ENCODE assay signal across 10 cellular contexts in genomic region chr16:2530629-2531318, GRCh38. TPM values are rescaled to one million over a fixed set of nuclear protein-coding genes. Genes with fewer than 3 reads are reported as not detected.
DNase-seq lines count a peak whose midpoint lies in the region; ATAC-seq, FAIRE-seq and TF ChIP-seq lines count a peak whose summit lies in the region.
"Had no signal": no experiment of that assay in that cellular context is flagged by ENCODE, and none has a peak within 500 bp of the region (broad histone marks: within the 10 kb centered on the region; RNA-seq: fewer than 3 reads in every experiment).

No MANE protein-coding gene starts in this region.

- TF ChIP-seq POLR2A in K562 (conservative IDR thresholded peaks at IDR 0.05): no peak
- no peak for TF ChIP-seq POLR2A in upper lobe of left lung (IDR thresholded peaks at IDR 0.05)

- H3K4me1 Mint-ChIP-seq in activated naive CD4-positive, alpha-beta T cell treated with anti-CD3 and anti-CD28 coated beads for 36 hours (ENCODE audit: low read depth): peaks cover 16% of the 10 kb centered on the region

- FAIRE-seq in K562 (lab: Jason Lieb, UNC): no peak
- FAIRE-seq: colon had no signal

- no peak overlapping the region for H3K27ac Mint-ChIP-seq in activated naive CD4-positive, alpha-beta T cell treated with anti-CD3 and anti-CD28 coated beads for 36 hours

- no peak for TF ChIP-seq CTCF in K562 (IDR thresholded peaks at IDR 0.05 in 2 of 3, conservative IDR thresholded peaks at IDR 0.05 in 1 of 3; ENCODE audit: insufficient read depth in 2 of 3, low read depth in 1 of 3, low read length in 3 of 3)
- no peak for TF ChIP-seq CTCF in upper lobe of left lung (IDR thresholded peaks at IDR 0.05)

- H3K36me3 ChIP-seq in K562 (ENCODE audit: control insufficient read depth, insufficient read depth, low read length) (peaks cover 49% of the 10 kb centered on the region; the same call in 2 of the 3 replicates), upper lobe of left lung (peaks cover 7 to 45% (median 32%) of the 10 kb centered on the region in 4 donors)

- DNase-seq in activated naive CD4-positive, alpha-beta T cell treated with anti-CD3 and anti-CD28 coated beads for 36 hours: no peak
- no peak for DNase-seq in activated naive CD4-positive, alpha-beta T cell treated with Interleukin-2 at 50 U/mL for 16 hours
- no peak for DNase-seq in K562 (ENCODE audit: extremely low read depth in 1 of 4, low spot score in 3 of 4)
- peak; percentile 82 for DNase-seq in mesenteric fat pad (ENCODE audit: low spot score)
- peak in 1 of 2 donors; percentile 61 for DNase-seq in upper lobe of left lung
- no peak for DNase-seq in NCI-H524 treated with DMSO at 0.1 percent for 48 hours (lab: John Stamatoyannopoulos, UW)
- no peak for DNase-seq in NCI-H1417 (lab: John Stamatoyannopoulos, UW)

- no peak overlapping the region for H3K4me2 ChIP-seq in K562 (ENCODE audit: insufficient read depth, low read length)

- no peak overlapping the region for H3K27ac ChIP-seq in K562 (ENCODE audit: extremely low read depth, low read depth, low read length)
- peak overlapping the region; percentile 95 to 100 (median 98) for H3K27ac ChIP-seq in upper lobe of left lung

- no peak for TF ChIP-seq RAD21 in K562 (CRISPR knock-in tag; conservative IDR thresholded peaks at IDR 0.05 in 1 of 2, IDR thresholded peaks at IDR 0.05 in 1 of 2)

- BruUV-seq in K562 (replicated peaks; lab: Mats Ljungman, UMichigan): TSS peak; percentile 27

- H3K9ac ChIP-seq in K562 (ENCODE audit: insufficient read depth in 1 of 2, low read depth in 2 of 2, low read length in 2 of 2): peak overlapping the region in 1 of 2 experiments; percentile 49; a peak in 1 of 4 replicates

- H3K9me3 ChIP-seq in K562 (replicated peaks; ENCODE audit: control insufficient read depth, insufficient read depth, low read depth, low read length) (no peaks in the 10 kb centered on the region), upper lobe of left lung (no peaks in the 10 kb centered on the region)

- peaks cover 3% of the 10 kb centered on the region for H3K9me1 ChIP-seq in K562 (ENCODE audit: control insufficient read depth, insufficient read depth, low read length)

- intact Hi-C loops in activated naive CD4-positive, alpha-beta T cell treated with anti-CD3 and anti-CD28 coated beads for 36 hours (cut with micrococcal nuclease): loop anchor here (10.0 kb wide), 1 partner anchor 74 kb away; no protein-coding TSS in a partner anchor
- intact Hi-C loops in K562 (cut with micrococcal nuclease): no loop called here

- H3K27me3 ChIP-seq in K562 (ENCODE audit: control insufficient read depth in 2 of 2, insufficient read depth in 2 of 2, low read length in 2 of 2) (no peaks in the 10 kb centered on the region), upper lobe of left lung (no peaks in the 10 kb centered on the region)

- peaks cover 2% of the 10 kb centered on the region for H3K36me3 Mint-ChIP-seq in activated naive CD4-positive, alpha-beta T cell treated with anti-CD3 and anti-CD28 coated beads for 36 hours (ENCODE audit: low read depth)

- peak overlapping the region; percentile 92 for H3K4me3 Mint-ChIP-seq in activated naive CD4-positive, alpha-beta T cell treated with anti-CD3 and anti-CD28 coated beads for 36 hours

- H3K27me3 Mint-ChIP-seq in activated naive CD4-positive, alpha-beta T cell treated with anti-CD3 and anti-CD28 coated beads for 36 hours (ENCODE audit: low read depth): no peaks in the 10 kb centered on the region

- ATAC-seq in K562 (no peak), upper lobe of left lung (ENCODE audit: low FRiP score in 2 of 2) (no peak), HG03442 (IDR thresholded peaks at IDR 0.05; ENCODE audit: unreplicated experiment) (no peak)

- whole genome bisulfite sequencing in K562 (ENCODE audit: insufficient coverage, low coverage, missing lambda C conversion rate): 92% methylated on average over 9 of the region's 14 CpGs
- WGBS in upper lobe of left lung, 2 donors: 83 to 88% methylated on average over 2 to 14 of the region's 14 CpGs

- no peak overlapping the region for H2AFZ ChIP-seq in K562 (ENCODE audit: low read depth, low read length)

- H3K4me3 ChIP-seq in K562: no peak overlapping the region
- H3K4me3 ChIP-seq in upper lobe of left lung: no peak overlapping the region

- in situ Hi-C loops in K562 (cut with MboI): no loop called here

- TF ChIP-seq EP300 in K562 (IDR thresholded peaks at IDR 0.05; ENCODE audit: low read length) (no peak), upper lobe of left lung (IDR thresholded peaks at IDR 0.05) (no peak)

- no peaks in the 10 kb centered on the region for H3K9me3 Mint-ChIP-seq in activated naive CD4-positive, alpha-beta T cell treated with anti-CD3 and anti-CD28 coated beads for 36 hours

- H4K20me1 ChIP-seq in K562 (replicated peaks; ENCODE audit: control insufficient read depth, insufficient read depth, low read length): no peaks in the 10 kb centered on the region

- no peaks in the 10 kb centered on the region for H3K79me2 ChIP-seq in K562 (ENCODE audit: control insufficient read depth, insufficient read depth, low read length)

- CTCF ChIA-PET in activated naive CD4-positive, alpha-beta T cell treated with anti-CD3 and anti-CD28 coated beads for 36 hours (lab: Charles Lee): interaction anchor here (1.2 kb wide), 1 partner anchor 10 kb away, joined by 4 read pairs; the partner anchor contains the start of gene AMDHD2
- CTCF ChIA-PET in K562 (lab: Yijun Ruan, JAX; ENCODE audit: low intra/inter-chr PET ratio): no interaction called here

- H3K4me1 ChIP-seq in K562 (replicated peaks in 1 of 2; ENCODE audit: control insufficient read depth in 2 of 2, insufficient read depth in 2 of 2, low read length in 2 of 2): peaks cover 7 to 63% of the 10 kb centered on the region in 2 experiments; a peak in 4 of 5 replicates
- peaks cover 8 to 49% (median 21%) of the 10 kb centered on the region in 4 donors for H3K4me1 ChIP-seq in upper lobe of left lung

- POLR2A ChIA-PET in K562 (lab: Yijun Ruan, JAX): interaction anchor here (0.5 to 3.8 kb wide), 3 partner anchors 10 to 230 kb away, joined by 3 to 45 read pairs (median 3); partner anchors contain the start of gene AMDHD2

RNA-seq across cellular contexts. Expression of gene CEMP1, which starts 0.4 kb away (rescaled TPM):
- under 1 TPM in 1 of 2 experiments, not detected in 1; 0.17 TPM for total RNA-seq in activated naive CD4-positive, alpha-beta T cell treated with anti-CD3 and anti-CD28 coated beads for 36 hours
- total RNA-seq in K562 (2011; cell fraction: chromatin; rRNA removed; ENCODE audit: low replicate concordance): 0.21 TPM in 1 of 2 replicates, not detected in the other
- 0.39 and 0.83 TPM in 2 replicates for total RNA-seq in K562 (2011; cell fraction: nucleolus; rRNA removed)
- not detected in 2 replicates for total RNA-seq in K562 (2011; cell fraction: nucleoplasm; rRNA removed)
- not detected in 2 replicates for total RNA-seq in K562 (2014; rRNA removed)
- total RNA-seq in K562 (2014; rRNA removed; fragmentation: Illumina TruSeq; extraction: Trizol): not detected in 2 replicates
- total RNA-seq in K562 (2015; rRNA removed; fragmentation: Illumina TruSeq; extraction: Trizol): not detected in 2 replicates
- not detected in 2 replicates for total RNA-seq in K562 (2021)
- not detected in 2 replicates for polyA plus RNA-seq in K562 (2011; rRNA removed)
- not detected in 2 replicates for polyA plus RNA-seq in K562 (2011; cell fraction: cytosol; rRNA removed)
- 0.11 TPM in 1 of 2 replicates, not detected in the other for polyA plus RNA-seq in K562 (2011; cell fraction: nucleus; rRNA removed)
- polyA plus RNA-seq in K562 (2012): 3.4 TPM in 1 of 2 replicates, not detected in the other
- polyA plus RNA-seq in K562 (2014; fragmentation: Illumina TruSeq; extraction: Trizol): not detected in 2 replicates
- under 1 TPM in 1 of 2 experiments, not detected in 1; 0.45 TPM for polyA plus RNA-seq in K562 (2014; fragmentation: Nextera tagmentation; extraction: Ambion mirVana)
- polyA plus RNA-seq in K562 (2014; rRNA removed): 0.05 TPM in 1 of 2 replicates, not detected in the other
- polyA minus RNA-seq in K562 (2011; rRNA and poly(A)+ RNA removed): not detected in 2 replicates
- polyA minus RNA-seq in K562 (2011; cell fraction: cytosol; rRNA and poly(A)+ RNA removed): not detected in 2 replicates
- 0.13 and 0.33 TPM in 2 replicates for polyA minus RNA-seq in K562 (2011; cell fraction: nucleus; rRNA and poly(A)+ RNA removed)
- not detected for total RNA-seq in mesenteric fat pad
- total RNA-seq in upper lobe of left lung: 10 to 100 TPM in 2 of 6 donors, 1 to 10 TPM in 3, under 1 TPM in 1; 0.91 to 17.0 (median 5.4) TPM
- polyA plus RNA-seq: BJ had no signal

RNA-seq across cellular contexts. Expression of gene PDPK1, which starts 7.0 kb away (rescaled TPM):
- 10 to 100 TPM; 26.6 to 27.8 TPM for total RNA-seq in activated naive CD4-positive, alpha-beta T cell treated with anti-CD3 and anti-CD28 coated beads for 36 hours
- 117 and 145 TPM in 2 replicates for total RNA-seq in K562 (2011; cell fraction: chromatin; rRNA removed; ENCODE audit: low replicate concordance)
- total RNA-seq in K562 (2011; cell fraction: nucleolus; rRNA removed): 53.9 and 57.6 TPM in 2 replicates
- total RNA-seq in K562 (2011; cell fraction: nucleoplasm; rRNA removed): 56.8 and 78.9 TPM in 2 replicates
- 11.1 and 16.5 TPM in 2 replicates for total RNA-seq in K562 (2014; rRNA removed)
- total RNA-seq in K562 (2014; rRNA removed; fragmentation: Illumina TruSeq; extraction: Trizol): 18.7 and 20.4 TPM in 2 replicates
- total RNA-seq in K562 (2015; rRNA removed; fragmentation: Illumina TruSeq; extraction: Trizol): 15.2 and 17.1 TPM in 2 replicates
- total RNA-seq in K562 (2021): 37.2 and 38.9 TPM in 2 replicates
- polyA plus RNA-seq in K562 (2011; rRNA removed): 32.1 and 37.1 TPM in 2 replicates
- polyA plus RNA-seq in K562 (2011; cell fraction: cytosol; rRNA removed): 18.7 and 25.8 TPM in 2 replicates
- 31.1 and 36.8 TPM in 2 replicates for polyA plus RNA-seq in K562 (2011; cell fraction: nucleus; rRNA removed)
- 16.3 and 20.5 TPM in 2 replicates for polyA plus RNA-seq in K562 (2012)
- 30.3 and 32.4 TPM in 2 replicates for polyA plus RNA-seq in K562 (2014; fragmentation: Illumina TruSeq; extraction: Trizol)
- polyA plus RNA-seq in K562 (2014; fragmentation: Nextera tagmentation; extraction: Ambion mirVana): 1 to 10 TPM; 4.0 to 4.6 TPM
- polyA plus RNA-seq in K562 (2014; rRNA removed): 21.3 and 22.3 TPM in 2 replicates
- polyA minus RNA-seq in K562 (2011; rRNA and poly(A)+ RNA removed): 40.3 and 44.0 TPM in 2 replicates
- polyA minus RNA-seq in K562 (2011; cell fraction: cytosol; rRNA and poly(A)+ RNA removed): 13.6 and 19.9 TPM in 2 replicates
- 15.1 and 20.4 TPM in 2 replicates for polyA minus RNA-seq in K562 (2011; cell fraction: nucleus; rRNA and poly(A)+ RNA removed)
- 43.0 TPM for total RNA-seq in mesenteric fat pad
- total RNA-seq in upper lobe of left lung: 10 to 100 TPM; 39.4 to 83.1 (median 67.2) TPM

RNA-seq across cellular contexts. Expression of gene AMDHD2, which starts 10.6 kb away (rescaled TPM):
- total RNA-seq in activated naive CD4-positive, alpha-beta T cell treated with anti-CD3 and anti-CD28 coated beads for 36 hours: 10 to 100 TPM; 15.3 to 18.6 TPM
- 56.1 and 256 TPM in 2 replicates for total RNA-seq in K562 (2011; cell fraction: chromatin; rRNA removed; ENCODE audit: low replicate concordance)
- total RNA-seq in K562 (2011; cell fraction: nucleolus; rRNA removed): 207 and 245 TPM in 2 replicates
- 104 and 109 TPM in 2 replicates for total RNA-seq in K562 (2011; cell fraction: nucleoplasm; rRNA removed)
- total RNA-seq in K562 (2014; rRNA removed) (39.5 and 48.7 TPM in 2 replicates), K562 (2014; rRNA removed; fragmentation: Illumina TruSeq; extraction: Trizol) (2.0 and 3.6 TPM in 2 replicates), K562 (2015; rRNA removed; fragmentation: Illumina TruSeq; extraction: Trizol) (23.0 and 24.9 TPM in 2 replicates), K562 (2021) (42.3 and 55.1 TPM in 2 replicates), mesenteric fat pad (45.3 TPM), upper lobe of left lung (100 to 1,000 TPM in 1 of 6 donors, 10 to 100 TPM in 5; 33.0 to 126 (median 68.4) TPM)
- polyA plus RNA-seq in K562 (2011; rRNA removed) (11.7 and 19.0 TPM in 2 replicates), K562 (2014; fragmentation: Illumina TruSeq; extraction: Trizol) (10.1 and 18.1 TPM in 2 replicates), K562 (2014; fragmentation: Nextera tagmentation; extraction: Ambion mirVana) (under 1 TPM in 1 of 2 experiments, not detected in 1; 0.38 TPM), K562 (2014; rRNA removed) (54.4 and 56.9 TPM in 2 replicates)
- 12.6 and 34.7 TPM in 2 replicates for polyA plus RNA-seq in K562 (2011; cell fraction: cytosol; rRNA removed)
- 186 and 323 TPM in 2 replicates for polyA plus RNA-seq in K562 (2011; cell fraction: nucleus; rRNA removed)
- polyA plus RNA-seq in K562 (2012): 37.8 and 57.1 TPM in 2 replicates
- 2.0 and 5.0 TPM in 2 replicates for polyA minus RNA-seq in K562 (2011; rRNA and poly(A)+ RNA removed)
- 11.7 and 14.9 TPM in 2 replicates for polyA minus RNA-seq in K562 (2011; cell fraction: cytosol; rRNA and poly(A)+ RNA removed)
- polyA minus RNA-seq in K562 (2011; cell fraction: nucleus; rRNA and poly(A)+ RNA removed): 48.8 and 59.8 TPM in 2 replicates

RNA-seq across cellular contexts. Expression of gene ATP6V0C, which starts 17.0 kb away (rescaled TPM):
- 10 to 100 TPM; 81.9 TPM for total RNA-seq in activated naive CD4-positive, alpha-beta T cell treated with anti-CD3 and anti-CD28 coated beads for 36 hours
- total RNA-seq in K562 (2011; cell fraction: chromatin; rRNA removed; ENCODE audit: low replicate concordance): 30.3 and 91.0 TPM in 2 replicates
- 132 and 138 TPM in 2 replicates for total RNA-seq in K562 (2011; cell fraction: nucleolus; rRNA removed)
- total RNA-seq in K562 (2011; cell fraction: nucleoplasm; rRNA removed): 102 and 104 TPM in 2 replicates
- total RNA-seq in K562 (2014; rRNA removed): 28.4 and 48.6 TPM in 2 replicates
- total RNA-seq in K562 (2014; rRNA removed; fragmentation: Illumina TruSeq; extraction: Trizol): 10.2 and 10.8 TPM in 2 replicates
- total RNA-seq in K562 (2015; rRNA removed; fragmentation: Illumina TruSeq; extraction: Trizol): 22.7 and 24.3 TPM in 2 replicates
- total RNA-seq in K562 (2021): 213 and 228 TPM in 2 replicates
- 7.1 and 14.1 TPM in 2 replicates for polyA plus RNA-seq in K562 (2011; rRNA removed)
- polyA plus RNA-seq in K562 (2011; cell fraction: cytosol; rRNA removed): 28.4 and 49.5 TPM in 2 replicates
- 18.4 and 28.6 TPM in 2 replicates for polyA plus RNA-seq in K562 (2011; cell fraction: nucleus; rRNA removed)
- polyA plus RNA-seq in K562 (2012): 228 and 237 TPM in 2 replicates
- 44.5 and 83.3 TPM in 2 replicates for polyA plus RNA-seq in K562 (2014; fragmentation: Illumina TruSeq; extraction: Trizol)
- 1 to 10 TPM; 2.9 to 5.2 TPM for polyA plus RNA-seq in K562 (2014; fragmentation: Nextera tagmentation; extraction: Ambion mirVana)
- 63.0 and 66.3 TPM in 2 replicates for polyA plus RNA-seq in K562 (2014; rRNA removed)
- polyA minus RNA-seq in K562 (2011; rRNA and poly(A)+ RNA removed): 4.5 and 5.5 TPM in 2 replicates
- 81.8 and 143 TPM in 2 replicates for polyA minus RNA-seq in K562 (2011; cell fraction: cytosol; rRNA and poly(A)+ RNA removed)
- polyA minus RNA-seq in K562 (2011; cell fraction: nucleus; rRNA and poly(A)+ RNA removed): 8.2 and 10.8 TPM in 2 replicates
- total RNA-seq in mesenteric fat pad: 203 TPM
- total RNA-seq in upper lobe of left lung: 100 to 1,000 TPM in 4 of 6 donors, 10 to 100 TPM in 2; 84.9 to 332 (median 164) TPM

RNA-seq across cellular contexts. Expression of gene TBC1D24, which starts 55.8 kb away (rescaled TPM):
- total RNA-seq in activated naive CD4-positive, alpha-beta T cell treated with anti-CD3 and anti-CD28 coated beads for 36 hours: 1 to 10 TPM; 8.1 to 8.6 TPM
- 29.2 and 69.3 TPM in 2 replicates for total RNA-seq in K562 (2011; cell fraction: chromatin; rRNA removed; ENCODE audit: low replicate concordance)
- 36.9 and 38.2 TPM in 2 replicates for total RNA-seq in K562 (2011; cell fraction: nucleolus; rRNA removed)
- total RNA-seq in K562 (2011; cell fraction: nucleoplasm; rRNA removed): 27.0 and 36.9 TPM in 2 replicates
- total RNA-seq in K562 (2014; rRNA removed) (7.2 and 13.4 TPM in 2 replicates), K562 (2014; rRNA removed; fragmentation: Illumina TruSeq; extraction: Trizol) (4.2 and 4.9 TPM in 2 replicates), K562 (2015; rRNA removed; fragmentation: Illumina TruSeq; extraction: Trizol) (9.1 and 11.2 TPM in 2 replicates), K562 (2021) (22.6 and 24.3 TPM in 2 replicates), mesenteric fat pad (24.9 TPM), upper lobe of left lung (10 to 100 TPM; 25.9 to 49.6 (median 37.2) TPM)
- polyA plus RNA-seq in K562 (2011; rRNA removed) (5.7 and 9.4 TPM in 2 replicates), K562 (2014; fragmentation: Illumina TruSeq; extraction: Trizol) (7.2 and 9.4 TPM in 2 replicates), K562 (2014; fragmentation: Nextera tagmentation; extraction: Ambion mirVana) (1 to 10 TPM; 1.7 to 4.2 TPM), K562 (2014; rRNA removed) (8.3 and 9.3 TPM in 2 replicates)
- 7.1 and 12.3 TPM in 2 replicates for polyA plus RNA-seq in K562 (2011; cell fraction: cytosol; rRNA removed)
- polyA plus RNA-seq in K562 (2011; cell fraction: nucleus; rRNA removed): 22.9 and 34.2 TPM in 2 replicates
- polyA plus RNA-seq in K562 (2012): 8.5 and 9.1 TPM in 2 replicates
- polyA minus RNA-seq in K562 (2011; rRNA and poly(A)+ RNA removed): 6.5 and 9.7 TPM in 2 replicates
- 13.1 and 14.3 TPM in 2 replicates for polyA minus RNA-seq in K562 (2011; cell fraction: cytosol; rRNA and poly(A)+ RNA removed)
- 12.5 and 15.3 TPM in 2 replicates for polyA minus RNA-seq in K562 (2011; cell fraction: nucleus; rRNA and poly(A)+ RNA removed)
